ENCODE assay signal across 8 cellular contexts in the genomic region with DNA sequence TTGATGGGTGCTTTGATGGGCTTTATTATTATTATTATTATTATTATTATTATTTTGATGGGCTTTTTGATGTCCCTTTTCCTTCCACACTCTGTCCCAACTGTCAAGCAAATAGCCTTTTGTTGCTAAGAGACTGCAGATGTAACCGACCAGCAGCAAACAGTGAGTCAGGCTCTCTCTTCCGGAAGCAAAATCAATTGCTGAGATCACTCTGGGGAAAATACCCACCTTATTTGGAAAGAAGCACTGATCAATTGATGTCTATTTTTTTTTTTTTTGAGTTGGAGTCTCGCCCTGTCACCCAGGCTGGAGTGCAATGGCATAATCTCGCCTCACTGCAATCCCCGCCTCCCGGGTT. TPM values are rescaled to one million over a fixed set of nuclear protein-coding genes. Genes with fewer than 3 reads are reported as not detected.
DNase-seq lines count a peak whose midpoint lies in the region; ATAC-seq and TF ChIP-seq lines count a peak whose summit lies in the region.

No MANE protein-coding gene starts in this region.

- no peak for ATAC-seq in HG02970 (IDR thresholded peaks at IDR 0.05; ENCODE audit: low FRiP score, unreplicated experiment)

- DNase-seq in AG20443 (ENCODE audit: low spot score): peak; percentile 55
- DNase-seq in HT1080 (ENCODE audit: low read depth): peak; percentile 89
- DNase-seq in activated CD4-positive, alpha-beta T cell treated with anti-CD3 and anti-CD28 coated beads, Interleukin-2, amount 50 U/mL, for 4 hours: peak; percentile 20 to 26
- peak; percentile 61 for DNase-seq in fibroblast of the aortic adventitia (ENCODE audit: low read depth)
- peak; percentile 68 for DNase-seq in pulmonary artery endothelial cell (ENCODE audit: low read depth, low spot score)
- no peak for DNase-seq in NCI-H1105 treated with DMSO at 0.1 percent for 48 hours (lab: John Stamatoyannopoulos, UW)
- DNase-seq in activated CD8-positive, alpha-beta memory T cell treated with anti-CD3 and anti-CD28 coated beads for 24 hours: no peak

- TF ChIP-seq CTCF in fibroblast of the aortic adventitia (IDR thresholded peaks at IDR 0.05; ENCODE audit: insufficient read depth, low read length): no peak

- peak overlapping the region; percentile 90 for H3K4me3 ChIP-seq in fibroblast of the aortic adventitia (ENCODE audit: low read depth, low read length)

RNA-seq across cellular contexts. Expression of a gene that starts 2.9 kb away (rescaled TPM):
- total RNA-seq in HT1080 (2014; rRNA removed; shearing (Covaris generic)): 53.6 and 67.8 TPM in 2 replicates
- 24.2 and 28.5 TPM in 2 replicates for polyA plus RNA-seq in HT1080 (2015; cell fraction: cytosol; rRNA removed)
- polyA plus RNA-seq in HT1080 (2015; cell fraction: nucleus; rRNA removed): 89.9 and 96.1 TPM in 2 replicates
- 116 and 217 TPM in 2 replicates for total RNA-seq in fibroblast of the aortic adventitia (ENCODE audit: low replicate concordance)
- 98.5 and 115 TPM in 2 replicates for total RNA-seq in pulmonary artery endothelial cell

Comparison
In these comparisons a context has a peak if more than half of its experiments do, and no peak if none do; other contexts are left out.
1. DNase-seq: peak in AG20443 (single experiment), HT1080 (single experiment), activated CD4-positive, alpha-beta T cell treated with anti-CD3 and anti-CD28 coated beads, Interleukin-2, amount 50 U/mL, for 4 hours (2 of 2), fibroblast of the aortic adventitia (single experiment) and pulmonary artery endothelial cell (single experiment); none in NCI-H1105 treated with DMSO at 0.1 percent for 48 hours (single experiment) and activated CD8-positive, alpha-beta memory T cell treated with anti-CD3 and anti-CD28 coated beads for 24 hours (single experiment).